In genomic region chr15:29269485-29270168, GRCh38 we compare ENCODE assay signal across 8 cellular contexts. TPM values are rescaled to one million over a fixed set of nuclear protein-coding genes. Genes with fewer than 3 reads are reported as not detected.
A peak's percentile ranks its signal among the peaks of the same experiment; 100 is the strongest.
DNase-seq lines count a peak whose midpoint lies in the region; ATAC-seq, FAIRE-seq and TF ChIP-seq lines count a peak whose summit lies in the region.

Gene NSMCE3 (minus strand): TSS chr15:29269822. CDS start chr15:29269705, 117 bp downstream.

- H3K27ac Mint-ChIP-seq in natural killer cell = peak within 1 kb of the TSS; percentile 94 to 95

- FAIRE-seq in RCC 7860 (lab: Jason Lieb, UNC) = no peak

- peak within 1 kb of the TSS; percentile 97 for H3K4me3 Mint-ChIP-seq in natural killer cell

- intact Hi-C loops in natural killer cell (cut with micrococcal nuclease) = no loop called here

- H3K36me3 Mint-ChIP-seq in natural killer cell = no peaks in the 10 kb centered on the region

- H3K27me3 Mint-ChIP-seq in natural killer cell (ENCODE audit: low read depth in 2 of 2) = peaks cover 0 to 2% of the 10 kb centered on the region in 2 donors

- no peak for TF ChIP-seq CTCF in natural killer cell (IDR thresholded peaks at IDR 0.05)

- peaks cover 50 to 51% of the 10 kb centered on the region in 2 donors for H3K4me1 Mint-ChIP-seq in natural killer cell

- ATAC-seq in GM21737 (IDR thresholded peaks at IDR 0.05; ENCODE audit: unreplicated experiment) = peak; percentile 79
- peak; percentile 87 to 94 (median 91) for ATAC-seq in natural killer cell

- no peaks in the 10 kb centered on the region for H3K9me3 Mint-ChIP-seq in natural killer cell

- peak; percentile 32 for DNase-seq in DMS79 (lab: John Stamatoyannopoulos, UW)
- DNase-seq in KG1 (lab: John Stamatoyannopoulos, UW) = peak; percentile 78
- DNase-seq in RCC 7860 (ENCODE audit: low spot score) = peak; percentile 52
- DNase-seq in activated T-helper 1 cell treated with anti-CD3 and anti-CD28 coated beads, Interleukin-2, amount 50 U/mL, for 16 hours (ENCODE audit: low read depth in 1 of 2, low spot score in 1 of 2) = peak; percentile 79 to 85
- DNase-seq in fibroblast of peridontal ligament (ENCODE audit: extremely low read depth) = peak; percentile 86
- peak; percentile 91 for DNase-seq in natural killer cell
- peak; percentile 84 to 91 (median 88) for DNase-seq in stimulated activated naive CD4-positive, alpha-beta T cell (lab: John Stamatoyannopoulos, UW)

RNA-seq across cellular contexts. Expression of gene NSMCE3, which starts in this region (rescaled TPM):
- total RNA-seq in natural killer cell = 10 to 100 TPM; 20.6 to 28.0 (median 22.0) TPM

Comparison
In these comparisons a context has a peak if more than half of its experiments do, and no peak if none do; other contexts are left out.
1. Peak in every context shown above with its lines: DNase-seq and ATAC-seq.
2. DNase-seq: peak in every context shown above with its lines; median percentile 91 in natural killer cell; 88 in stimulated activated naive CD4-positive, alpha-beta T cell; 86 in fibroblast of peridontal ligament; 82 in activated T-helper 1 cell treated with anti-CD3 and anti-CD28 coated beads, Interleukin-2, amount 50 U/mL, for 16 hours; 78 in KG1; 52 in RCC 7860; 32 in DMS79.